In genomic region chr6:12291083-12291784, GRCh38 we compare ENCODE assay signal across 9 cellular contexts. TPM values are rescaled to one million over a fixed set of nuclear protein-coding genes. Genes with fewer than 3 reads are reported as not detected.
DNase-seq lines count a peak whose midpoint lies in the region; ATAC-seq and TF ChIP-seq lines count a peak whose summit lies in the region.
"Had no signal": no experiment of that assay in that cellular context is flagged by ENCODE, and none has a peak within 500 bp of the region (broad histone marks: within the 10 kb centered on the region; RNA-seq: fewer than 3 reads in every experiment).

No MANE protein-coding gene starts in this region.

- ATAC-seq in WTC11: no peak
- ATAC-seq in HG02610 (IDR thresholded peaks at IDR 0.05; ENCODE audit: unreplicated experiment): no peak
- no peak for ATAC-seq in stimulated activated memory B cell treated with anti-CD40 and anti-IgM and Interleukin-4, amounts not matched to agents 10 μg/mL and 1 μg/mL and 100 μg/mL, for 72 hours

- H3F3A ChIP-seq in GM23248 (ENCODE audit: insufficient read depth): peaks cover 24% of the 10 kb centered on the region

- H3K9ac ChIP-seq in GM23248 (peak overlapping the region; percentile 76), skeletal muscle tissue (ENCODE audit: low read depth in 1 of 3, low read length in 3 of 3) (peak overlapping the region in 1 of 3 donors; percentile 74)

- H2AFZ ChIP-seq in GM23248: 0 out of 2 replicates have a peak overlapping the region, but pooled peaks have one; percentile 46

- H3K4me2 ChIP-seq in GM23248 (ENCODE audit: unreplicated experiment): peak overlapping the region; percentile 94

- H3K27ac ChIP-seq in GM23248 (no peak overlapping the region), skeletal muscle tissue (ENCODE audit: low read depth, low read length) (no peak overlapping the region)
- H3K27ac ChIP-seq: SK-N-MC had no signal

- no peaks in the 10 kb centered on the region for H3K79me2 ChIP-seq in GM23248 (ENCODE audit: insufficient read depth)

- H3K27me3 ChIP-seq in GM23248 (replicated peaks; ENCODE audit: insufficient read depth): no peaks in the 10 kb centered on the region
- peaks cover 12 to 18% (median 16%) of the 10 kb centered on the region in 3 donors for H3K27me3 ChIP-seq in skeletal muscle tissue (ENCODE audit: control insufficient read depth in 3 of 3, insufficient read depth in 3 of 3, low read length in 3 of 3)

- H3K9me3 ChIP-seq in GM23248 (ENCODE audit: low read depth) (no peaks in the 10 kb centered on the region), skeletal muscle tissue (ENCODE audit: control insufficient read depth in 3 of 3, low read length in 3 of 3) (no peaks in the 10 kb centered on the region)

- DNase-seq in GM23248 (no peak), WTC11 (ENCODE audit: low spot score) (no peak), COR-L47 (lab: John Stamatoyannopoulos, UW) (no peak), DMS79 treated with DMSO at 0.1 percent for 48 hours (lab: John Stamatoyannopoulos, UW) (no peak)

- H3K4me3 ChIP-seq in GM23248 (peak overlapping the region; percentile 85), iPS-11a (ENCODE audit: low read depth, low read length) (peak overlapping the region; percentile 44), skeletal muscle tissue (ENCODE audit: low read length in 3 of 3) (peak overlapping the region; percentile 25 to 76 (median 65))

- H3K27ac Mint-ChIP-seq in WTC11: no peak overlapping the region
- H3K27ac Mint-ChIP-seq in stimulated activated memory B cell treated with anti-CD40 and anti-IgM and Interleukin-4, amounts not matched to agents 10 μg/mL and 1 μg/mL and 100 μg/mL, for 72 hours: no peak overlapping the region

- WGBS in GM23248 (ENCODE audit: low coverage in 1 of 2, low lambda C conversion rate in 2 of 2, missing lambda C conversion rate in 2 of 2), 2 experiments: 11 to 13% methylated on average over 11 of the region's 12 CpGs

- POLR2A ChIA-PET in WTC11 (lab: Charles Lee): no interaction called here

- H3K4me3 Mint-ChIP-seq in WTC11: peak overlapping the region; percentile 60
- H3K4me3 Mint-ChIP-seq in stimulated activated memory B cell treated with anti-CD40 and anti-IgM and Interleukin-4, amounts not matched to agents 10 μg/mL and 1 μg/mL and 100 μg/mL, for 72 hours: no peak overlapping the region

- H3K36me3 Mint-ChIP-seq in WTC11: no peaks in the 10 kb centered on the region
- peaks cover 5% of the 10 kb centered on the region for H3K36me3 Mint-ChIP-seq in stimulated activated memory B cell treated with anti-CD40 and anti-IgM and Interleukin-4, amounts not matched to agents 10 μg/mL and 1 μg/mL and 100 μg/mL, for 72 hours

- H4K20me1 ChIP-seq in GM23248 (ENCODE audit: insufficient read depth): no peaks in the 10 kb centered on the region

- H3K27me3 Mint-ChIP-seq in WTC11 (ENCODE audit: low read depth): peaks cover 26% of the 10 kb centered on the region
- H3K27me3 Mint-ChIP-seq in stimulated activated memory B cell treated with anti-CD40 and anti-IgM and Interleukin-4, amounts not matched to agents 10 μg/mL and 1 μg/mL and 100 μg/mL, for 72 hours: peaks cover 31% of the 10 kb centered on the region

- no peak for TF ChIP-seq CTCF in WTC11 (IDR thresholded peaks at IDR 0.05)

- in situ Hi-C loops in GM23248 (cut with MboI): loop anchor here (10.0 kb wide), 1 partner anchor 314 kb away; no protein-coding TSS in a partner anchor

- peaks cover 40% of the 10 kb centered on the region for H3K4me1 ChIP-seq in GM23248 (ENCODE audit: insufficient read depth)
- peaks cover 5 to 11% (median 9%) of the 10 kb centered on the region in 3 donors for H3K4me1 ChIP-seq in skeletal muscle tissue (ENCODE audit: control insufficient read depth in 3 of 3, insufficient read depth in 3 of 3, low read length in 3 of 3)

- no peaks in the 10 kb centered on the region for H3K36me3 ChIP-seq in GM23248 (ENCODE audit: low read depth)
- H3K36me3 ChIP-seq in skeletal muscle tissue (ENCODE audit: control insufficient read depth in 3 of 3, insufficient read depth in 3 of 3, low read length in 3 of 3): no peaks in the 10 kb centered on the region

- CTCF ChIA-PET in WTC11 (lab: Charles Lee): interaction anchor here (0.6 to 5.1 kb wide), 35 partner anchors 9 to 830 kb away, joined by 3 to 66 read pairs (median 4); no protein-coding TSS in a partner anchor

- no peaks in the 10 kb centered on the region for H3K9me2 ChIP-seq in GM23248 (ENCODE audit: insufficient read depth)

- H3K4me1 Mint-ChIP-seq in WTC11: peaks cover 57% of the 10 kb centered on the region
- H3K4me1 Mint-ChIP-seq in stimulated activated memory B cell treated with anti-CD40 and anti-IgM and Interleukin-4, amounts not matched to agents 10 μg/mL and 1 μg/mL and 100 μg/mL, for 72 hours: peaks cover 19% of the 10 kb centered on the region

- H3K9me3 Mint-ChIP-seq in WTC11: no peaks in the 10 kb centered on the region
- no peaks in the 10 kb centered on the region for H3K9me3 Mint-ChIP-seq in stimulated activated memory B cell treated with anti-CD40 and anti-IgM and Interleukin-4, amounts not matched to agents 10 μg/mL and 1 μg/mL and 100 μg/mL, for 72 hours

TF ChIP-seq in WTC11, 78 proteins besides CTCF, POLR2A, EP300 and RAD21:
- TF ChIP-seq TEAD4 (CRISPR knock-in tag; IDR thresholded peaks at IDR 0.05) (no peak), E2F4 (CRISPR knock-in tag; IDR thresholded peaks at IDR 0.05; ENCODE audit: borderline replicate concordance, low read depth) (no peak), ZNF263 (CRISPR knock-in tag; IDR thresholded peaks at IDR 0.05; ENCODE audit: low read depth) (no peak), OVOL2 (CRISPR knock-in tag; IDR thresholded peaks at IDR 0.05; ENCODE audit: borderline replicate concordance) (no peak)
TF ChIP-seq in WTC11: peak in this region for 0.

RNA-seq across cellular contexts. Expression of gene EDN1, which starts 1.1 kb away (rescaled TPM):
- total RNA-seq in GM23248 (2014; rRNA removed; shearing (Covaris generic)): 1.8 and 6.3 TPM in 2 replicates
- 4.1 and 5.2 TPM in 2 replicates for polyA plus RNA-seq in GM23248 (2016; fragmentation: Nextera tagmentation; extraction: Ambion mirVana)
- total RNA-seq in WTC11 (2021) (0.50 to 1.0 TPM (median 0.80 TPM) in 3 replicates), skeletal muscle tissue (6.8 TPM)
